In the genomic region with DNA sequence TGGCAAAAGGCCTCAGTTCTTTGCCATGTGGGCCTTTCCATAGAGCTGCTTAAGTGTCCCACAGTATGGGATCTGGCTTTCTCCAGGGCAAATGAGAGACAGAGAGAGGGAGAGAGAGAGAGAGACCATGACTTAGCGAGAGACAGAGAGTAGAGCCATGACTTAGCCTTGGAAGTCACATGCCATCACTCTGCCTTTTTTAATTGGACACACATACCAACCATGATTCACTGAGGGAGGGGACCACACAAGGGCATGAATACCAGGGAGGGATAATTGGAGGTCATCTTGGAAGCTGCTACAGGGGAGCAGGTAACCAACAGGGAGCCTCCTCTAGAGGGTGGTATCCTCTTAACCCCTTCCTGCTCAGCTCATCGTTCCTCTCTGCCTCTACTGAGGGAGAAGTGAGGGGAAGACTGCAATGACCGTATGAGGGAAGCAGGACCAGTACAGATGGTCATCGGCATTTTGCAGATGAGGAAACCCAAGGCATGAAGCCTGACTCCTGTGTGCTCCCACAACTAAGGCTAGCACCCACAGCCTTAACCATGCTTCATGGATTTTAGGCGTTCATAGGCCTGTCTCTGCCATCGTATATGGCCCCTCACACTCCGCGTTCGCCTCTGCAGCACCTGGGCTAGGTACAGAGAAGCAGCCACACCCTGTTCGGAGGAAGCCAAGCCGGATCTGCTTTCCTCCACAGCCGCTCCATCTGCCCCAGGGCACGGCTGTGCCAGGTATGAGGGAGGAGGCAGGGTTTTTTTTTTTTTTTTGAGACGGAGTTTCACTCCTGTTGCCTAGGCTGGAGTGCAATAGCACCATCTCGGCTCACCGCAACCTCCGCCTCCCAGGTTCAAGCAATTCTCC, we compare ENCODE assay signal across 10 cellular contexts. TPM values are rescaled to one million over a fixed set of nuclear protein-coding genes. Genes with fewer than 3 reads are reported as not detected.
DNase-seq lines count a peak whose midpoint lies in the region; ATAC-seq and TF ChIP-seq lines count a peak whose summit lies in the region.
"Had no signal": no experiment of that assay in that cellular context is flagged by ENCODE, and none has a peak within 500 bp of the region (broad histone marks: within the 10 kb centered on the region; RNA-seq: fewer than 3 reads in every experiment).

No MANE protein-coding gene starts in this region.

- TF ChIP-seq POLR2A in adrenal gland (IDR thresholded peaks at IDR 0.05) (no peak), transverse colon (IDR thresholded peaks at IDR 0.05) (no peak)

- H3K9me3 Mint-ChIP-seq in MCF 10A (ENCODE audit: unreplicated experiment) (no peaks in the 10 kb centered on the region), memory B cell (no peaks in the 10 kb centered on the region), WTC11 (no peaks in the 10 kb centered on the region)
- H3K9me3 Mint-ChIP-seq: activated naive CD4-positive, alpha-beta T cell treated with anti-CD3 and anti-CD28 coated beads, Interleukin-2, amount 50 U/mL, for 72 hours had no signal

- H3K27me3 ChIP-seq in mammary epithelial cell (ENCODE audit: insufficient read depth, low read length) (no peaks in the 10 kb centered on the region), adrenal gland (no peaks in the 10 kb centered on the region), transverse colon (no peaks in the 10 kb centered on the region)

- H4K20me1 ChIP-seq in mammary epithelial cell (ENCODE audit: insufficient read depth, low read length), result no peaks in the 10 kb centered on the region

- H3K79me2 ChIP-seq in mammary epithelial cell (ENCODE audit: insufficient read depth, low read length), result no peaks in the 10 kb centered on the region

- TF ChIP-seq EP300 in transverse colon (IDR thresholded peaks at IDR 0.05; ENCODE audit: low read depth), result no peak

- CTCF ChIA-PET in MCF 10A (lab: Yijun Ruan, JAX), result interaction anchor here (0.6 to 6.4 kb wide), 7 partner anchors 16 to 160 kb away, joined by 3 to 79 read pairs (median 4); a partner anchor contains a TSS
- CTCF ChIA-PET in mammary epithelial cell (lab: Charles Lee; ENCODE audit: low non-redundant PET), result interaction anchor here (0.5 kb wide), 1 partner anchor 231 kb away, joined by 13 read pairs; no protein-coding TSS in a partner anchor
- CTCF ChIA-PET in WTC11 (lab: Charles Lee), result interaction anchor here (0.6 to 5.9 kb wide), 8 partner anchors 16 to 130 kb away, joined by 3 to 61 read pairs (median 4); a partner anchor contains a TSS

- no peaks in the 10 kb centered on the region for H3K27me3 Mint-ChIP-seq in MCF 10A (ENCODE audit: insufficient read depth, unreplicated experiment)
- no peaks in the 10 kb centered on the region for H3K27me3 Mint-ChIP-seq in memory B cell
- no peaks in the 10 kb centered on the region for H3K27me3 Mint-ChIP-seq in WTC11 (ENCODE audit: low read depth)

- intact Hi-C loops in MCF 10A (cut with micrococcal nuclease) (no loop called here), mammary epithelial cell (cut with micrococcal nuclease) (no loop called here), adrenal gland (cut with DNase I) (no loop called here), transverse colon (cut with DNase I; ENCODE audit: low total_unique reads) (no loop called here)

- H3K36me3 ChIP-seq in mammary epithelial cell (ENCODE audit: insufficient read depth, low read length) (no peaks in the 10 kb centered on the region), adrenal gland (replicated peaks in 1 of 2) (peaks cover 0 to 24% of the 10 kb centered on the region in 2 donors), transverse colon (peaks cover 0 to 13% (median 3%) of the 10 kb centered on the region in 4 donors)

- TF ChIP-seq CTCF in MCF 10A (IDR thresholded peaks at IDR 0.05; ENCODE audit: unreplicated experiment), result no peak
- no peak for TF ChIP-seq CTCF in mammary epithelial cell (conservative IDR thresholded peaks at IDR 0.05 in 1 of 2, IDR thresholded peaks at IDR 0.05 in 1 of 2; ENCODE audit: extremely low read depth in 1 of 2, insufficient read depth in 1 of 2, low read depth in 1 of 2, low read length in 2 of 2)
- TF ChIP-seq CTCF in adrenal gland (IDR thresholded peaks at IDR 0.05), result no peak
- TF ChIP-seq CTCF in transverse colon (IDR thresholded peaks at IDR 0.05), result no peak
- no peak for TF ChIP-seq CTCF in WTC11 (IDR thresholded peaks at IDR 0.05)

- in situ Hi-C loops in mammary epithelial cell (cut with MboI; ENCODE audit: low sequenced_read_pairs in 2 of 2), result no loop called here
- in situ Hi-C loops in transverse colon (cut with MboI; ENCODE audit: low pct_ligation_motif_present in 1 of 4, low pct_unique_long_range_greater_than_20kb in 1 of 4, low sequenced_read_pairs in 3 of 4), result no loop called here

- H3K4me2 ChIP-seq in mammary epithelial cell (ENCODE audit: insufficient read depth, low read depth, low read length), result no peak overlapping the region

- H3K4me1 Mint-ChIP-seq in MCF 10A (ENCODE audit: insufficient read depth, unreplicated experiment), result peaks cover 74% of the 10 kb centered on the region
- H3K4me1 Mint-ChIP-seq in memory B cell, result peaks cover 17% of the 10 kb centered on the region
- H3K4me1 Mint-ChIP-seq in WTC11, result peaks cover 44% of the 10 kb centered on the region

- 55% methylated on average over 16 of the region's 17 CpGs for WGBS in mammary epithelial cell (ENCODE audit: low coverage, missing lambda C conversion rate)
- WGBS in adrenal gland, 4 donors, result 87 to 91% (median 90%) methylated on average over 17 of the region's 17 CpGs
- 54 to 55% methylated on average over 6 to 17 of the region's 17 CpGs for WGBS in transverse colon (ENCODE audit: low coverage in 1 of 2), 2 donors

- BruUV-seq in MCF 10A (replicated peaks; lab: Mats Ljungman, UMichigan), result TSS peak; percentile 4
- no TSS peak for BruUV-seq in mammary epithelial cell (replicated peaks; lab: Mats Ljungman, UMichigan)

- no peak overlapping the region for H2AFZ ChIP-seq in mammary epithelial cell (ENCODE audit: low read depth, low read length)

- DNase-seq in MCF 10A (ENCODE audit: unreplicated experiment) (peak; percentile 93), mammary epithelial cell (no peak), adrenal gland (peak in 1 of 7 donors; percentile 31), memory B cell (ENCODE audit: low spot score in 2 of 2) (no peak), transverse colon (peak; percentile 69), H4 (ENCODE audit: low spot score) (no peak), WTC11 (ENCODE audit: low spot score) (no peak)
- DNase-seq: NCI-H446 had no signal

- no peak overlapping the region for H3K4me3 ChIP-seq in mammary epithelial cell (replicated peaks in 1 of 3; ENCODE audit: insufficient read depth in 1 of 3, low read depth in 2 of 3, low read length in 3 of 3)
- H3K4me3 ChIP-seq in adrenal gland, result no peak overlapping the region
- no peak overlapping the region for H3K4me3 ChIP-seq in transverse colon

- H3K4me3 Mint-ChIP-seq in MCF 10A (ENCODE audit: unreplicated experiment) (peak overlapping the region; percentile 32), memory B cell (no peak overlapping the region), WTC11 (no peak overlapping the region)

- dilution Hi-C loops in mammary epithelial cell (cut with HindIII; ENCODE audit: low sequenced_read_pairs), result loop anchor here (10.0 kb wide), 1 partner anchor 63 kb away; no protein-coding TSS in a partner anchor

- H3K27ac ChIP-seq in mammary epithelial cell (ENCODE audit: insufficient read depth, low read depth, low read length) (no peak overlapping the region), adrenal gland (peak overlapping the region in 3 of 5 donors; percentile 41 to 72 (median 64)), transverse colon (peak overlapping the region; percentile 50 to 73 (median 60))

- no peak for ATAC-seq in memory B cell (ENCODE audit: low read depth)
- ATAC-seq in GM19023 (IDR thresholded peaks at IDR 0.05; ENCODE audit: unreplicated experiment), result no peak
- no peak for ATAC-seq in WTC11
- ATAC-seq: activated naive CD4-positive, alpha-beta T cell treated with anti-CD3 and anti-CD28 coated beads, Interleukin-2, amount 50 U/mL, for 72 hours had no signal

- H3K4me1 ChIP-seq in mammary epithelial cell (ENCODE audit: insufficient read depth, low read length), result peaks cover 9% of the 10 kb centered on the region
- peaks cover 21 to 42% of the 10 kb centered on the region in 2 donors for H3K4me1 ChIP-seq in adrenal gland (replicated peaks in 1 of 2)
- H3K4me1 ChIP-seq in transverse colon, result peaks cover 8 to 58% (median 46%) of the 10 kb centered on the region in 4 donors

- peak overlapping the region; percentile 2 for H3K27ac Mint-ChIP-seq in MCF 10A (ENCODE audit: low read depth, unreplicated experiment)
- peak overlapping the region; percentile 66 for H3K27ac Mint-ChIP-seq in memory B cell
- H3K27ac Mint-ChIP-seq in WTC11, result no peak overlapping the region

- H3K9me3 ChIP-seq in mammary epithelial cell (replicated peaks; ENCODE audit: insufficient read depth, low read length), result no peaks in the 10 kb centered on the region
- H3K9me3 ChIP-seq in adrenal gland (replicated peaks in 1 of 3), result no peaks in the 10 kb centered on the region
- H3K9me3 ChIP-seq in transverse colon, result no peaks in the 10 kb centered on the region

- H3K36me3 Mint-ChIP-seq in MCF 10A (ENCODE audit: insufficient read depth, unreplicated experiment) (peaks cover 44% of the 10 kb centered on the region), memory B cell (peaks cover 17% of the 10 kb centered on the region), WTC11 (no peaks in the 10 kb centered on the region)
- H3K36me3 Mint-ChIP-seq: activated naive CD4-positive, alpha-beta T cell treated with anti-CD3 and anti-CD28 coated beads, Interleukin-2, amount 50 U/mL, for 72 hours had no signal

- POLR2A ChIA-PET in MCF 10A (lab: Yijun Ruan, JAX) (interaction anchor here (0.6 to 19.5 kb wide), 7 partner anchors 16 to 139 kb away, joined by 3 to 549 read pairs (median 14); a partner anchor contains a TSS), WTC11 (lab: Charles Lee) (interaction anchor here (0.6 to 1.8 kb wide), 3 partner anchors 19 to 43 kb away, joined by 4 to 6 read pairs (median 4); a partner anchor contains a TSS)

- no peak overlapping the region for H3K9ac ChIP-seq in mammary epithelial cell (ENCODE audit: insufficient read depth, low read length)

TF ChIP-seq in WTC11, 78 proteins besides CTCF, POLR2A, EP300 and RAD21 (continues in another document):
- TF ChIP-seq SOX15 (CRISPR knock-in tag; IDR thresholded peaks at IDR 0.05) (no peak), ATF1 (CRISPR knock-in tag; IDR thresholded peaks at IDR 0.05) (no peak)

RNA-seq across cellular contexts. Expression of a gene that starts 38.6 kb away (rescaled TPM):
- total RNA-seq in MCF 10A (2022), result 113 and 131 TPM in 2 replicates
- total RNA-seq in mammary epithelial cell, result 10 to 100 TPM in 1 of 2 donors, 1 to 10 TPM in 1; 9.2 to 34.3 TPM
- polyA plus RNA-seq in mammary epithelial cell, result 11.4 TPM
- polyA minus RNA-seq in mammary epithelial cell, result 9.6 TPM
- total RNA-seq in adrenal gland, result 10 to 100 TPM; 28.1 to 89.9 (median 74.6) TPM
- polyA plus RNA-seq in adrenal gland, result 10 to 100 TPM; 29.1 to 37.4 (median 35.3) TPM
- 100 to 1,000 TPM in 1 of 4 donors, 10 to 100 TPM in 3; 26.1 to 200 (median 85.7) TPM for total RNA-seq in transverse colon
- 3.9 and 7.9 TPM in 2 replicates for total RNA-seq in H4 (2014; rRNA removed; shearing (Covaris generic))
- total RNA-seq in WTC11 (2021), result 20.6 to 24.1 TPM (median 24.0 TPM) in 3 replicates

Comparison
In these comparisons a context has a peak if more than half of its experiments do, and no peak if none do; other contexts are left out.
1. DNase-seq: peak in MCF 10A (single experiment) and transverse colon (single experiment); none in mammary epithelial cell (single experiment), memory B cell (0 of 2), H4 (single experiment) and WTC11 (single experiment).